8 cellular contexts compared by ENCODE assay signal in genomic region chr13:97028441-97029299, GRCh38.
DNase-seq lines count a peak whose midpoint lies in the region; ATAC-seq and TF ChIP-seq lines count a peak whose summit lies in the region.

No MANE protein-coding gene starts in this region.

- peak; percentile 95 for TF ChIP-seq CTCF in OCI-LY3 (IDR thresholded peaks at IDR 0.05; ENCODE audit: low read depth, low read length)

- ATAC-seq in HG03342 (IDR thresholded peaks at IDR 0.05; ENCODE audit: unreplicated experiment) (peak; percentile 58), HG02623 (IDR thresholded peaks at IDR 0.05; ENCODE audit: unreplicated experiment) (no peak), HG03439 (IDR thresholded peaks at IDR 0.05; ENCODE audit: unreplicated experiment) (no peak)

- peak overlapping the region; percentile 95 for H3K27ac ChIP-seq in OCI-LY3 (ENCODE audit: low read length)

- H3K4me1 ChIP-seq in OCI-LY3 (ENCODE audit: low read length), result peaks cover 34% of the 10 kb centered on the region

- peak overlapping the region; percentile 66 for H3K9ac ChIP-seq in OCI-LY3 (ENCODE audit: low read length)

- peak overlapping the region; percentile 71 for H3K4me3 ChIP-seq in OCI-LY3 (ENCODE audit: low read length)

- peak; percentile 66 for DNase-seq in ELR (ENCODE audit: low read depth)
- peak; percentile 8 for DNase-seq in activated T-helper 9 cell treated with anti-CD3 and anti-CD28 coated beads, Interleukin-2, amount 50 U/mL, for 16 hours (ENCODE audit: low read depth)
- peak; percentile 46 for DNase-seq in globus pallidus (ENCODE audit: low spot score)
- DNase-seq in pons (ENCODE audit: low spot score), result peak; percentile 62

- H2AFZ ChIP-seq in OCI-LY3 (ENCODE audit: low read depth, low read length), result no peak overlapping the region

- H3K36me3 ChIP-seq in OCI-LY3 (replicated peaks; ENCODE audit: low read depth, low read length), result no peaks in the 10 kb centered on the region

- no peaks in the 10 kb centered on the region for H4K20me1 ChIP-seq in OCI-LY3 (ENCODE audit: insufficient read depth, low read length)

- no peaks in the 10 kb centered on the region for H3K79me2 ChIP-seq in OCI-LY3 (ENCODE audit: low read length)

- no peaks in the 10 kb centered on the region for H3K27me3 ChIP-seq in OCI-LY3 (ENCODE audit: low read depth, low read length)

- no peaks in the 10 kb centered on the region for H3K9me3 ChIP-seq in OCI-LY3 (ENCODE audit: insufficient read depth, low read length)

- peak overlapping the region; percentile 79 for H3K4me2 ChIP-seq in OCI-LY3 (ENCODE audit: low read length)

Comparison
In these comparisons a context has a peak if more than half of its experiments do, and no peak if none do; other contexts are left out.
1. DNase-seq: peak in every context shown above with its lines; median percentile 66 in ELR; 62 in pons; 46 in globus pallidus; 8 in activated T-helper 9 cell treated with anti-CD3 and anti-CD28 coated beads, Interleukin-2, amount 50 U/mL, for 16 hours.